ENCODE assay signal across 9 cellular contexts in the genomic region with DNA sequence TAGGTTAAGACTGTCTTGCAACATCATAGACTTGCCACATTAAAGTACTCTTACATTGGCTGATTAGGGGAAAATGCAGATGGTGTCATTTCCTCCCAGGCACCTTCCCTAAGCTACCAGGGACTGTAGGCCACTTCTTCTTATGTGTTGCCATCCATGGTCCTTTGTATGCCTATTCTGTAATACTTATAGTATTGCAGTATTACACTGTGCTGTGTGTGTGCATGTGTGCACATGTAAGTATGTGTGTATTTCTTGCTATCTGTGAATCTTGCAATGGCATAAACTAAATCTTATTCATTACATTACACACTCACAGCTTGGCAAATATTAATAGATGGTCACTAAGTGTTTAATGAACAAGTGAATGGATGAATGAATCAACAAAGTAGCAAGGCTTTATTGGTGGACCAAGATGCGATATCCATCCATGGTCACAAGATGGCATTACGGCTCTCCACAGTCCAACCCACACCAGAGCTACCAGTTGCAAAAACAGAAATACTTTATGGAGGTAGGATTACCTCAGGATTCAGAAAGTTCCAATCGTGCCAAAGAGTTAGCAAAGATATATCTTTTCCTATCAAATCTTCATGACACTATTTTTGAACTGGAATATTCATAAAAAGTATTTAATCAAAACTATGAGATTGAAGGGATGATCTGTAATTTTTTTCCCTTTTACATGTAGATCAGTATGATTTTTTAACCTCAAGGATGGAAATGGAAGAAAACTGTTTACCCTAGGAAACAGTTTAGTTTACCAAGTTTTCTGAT.
DNase-seq lines count a peak whose midpoint lies in the region; ATAC-seq and FAIRE-seq lines count a peak whose summit lies in the region.
"Had no signal": no experiment of that assay in that cellular context is flagged by ENCODE, and none has a peak within 500 bp of the region (broad histone marks: within the 10 kb centered on the region; RNA-seq: fewer than 3 reads in every experiment).

No MANE protein-coding gene starts in this region.

- H3K9me3 ChIP-seq in CD4-positive, CD25-positive, alpha-beta regulatory T cell (ENCODE audit: control insufficient read depth in 2 of 2, low read length in 2 of 2), result no peaks in the 10 kb centered on the region
- H3K9me3 ChIP-seq: SJSA1 had no signal

- peak in 2 of 3 donors; percentile 19 to 54 for DNase-seq in CD4-positive, CD25-positive, alpha-beta regulatory T cell
- DNase-seq in GM18507 (ENCODE audit: extremely low spot score, insufficient read length, low read depth) (no peak), NCI-H748 treated with DMSO at 0.1 percent for 48 hours (lab: John Stamatoyannopoulos, UW) (peak; percentile 4), amniotic epithelial cell (ENCODE audit: low read depth) (peak; percentile 44), inferior parietal cortex (ENCODE audit: extremely low spot score) (peak; percentile 57)
- DNase-seq in stimulated activated naive CD8-positive, alpha-beta T cell treated with anti-CD3 and anti-CD28 coated beads, Interleukin-15, amount 100 ng/mL, for 72 hours, result peak in 1 of 2 donors; percentile 10

- no peak overlapping the region for H3K4me3 ChIP-seq in CD4-positive, CD25-positive, alpha-beta regulatory T cell (ENCODE audit: low read depth, low read length)
- H3K4me3 ChIP-seq: SJSA1 had no signal

- peaks cover 0 to 14% (median 7%) of the 10 kb centered on the region in 4 donors for H3K4me1 Mint-ChIP-seq in CD4-positive, CD25-positive, alpha-beta regulatory T cell
- no peaks in the 10 kb centered on the region for H3K4me1 Mint-ChIP-seq in stimulated activated naive CD8-positive, alpha-beta T cell treated with anti-CD3 and anti-CD28 coated beads, Interleukin-15, amount 100 ng/mL, for 72 hours

- H3K36me3 ChIP-seq in CD4-positive, CD25-positive, alpha-beta regulatory T cell (ENCODE audit: control insufficient read depth, insufficient read depth, low read length), result peaks cover 12% of the 10 kb centered on the region
- H3K36me3 ChIP-seq: SJSA1 had no signal

- peak; percentile 39 for FAIRE-seq in GM18507 (lab: Jason Lieb, UNC)

- no peaks in the 10 kb centered on the region for H3K4me1 ChIP-seq in CD4-positive, CD25-positive, alpha-beta regulatory T cell (ENCODE audit: control insufficient read depth, insufficient read depth, low read length, poor library complexity, severe bottlenecking)
- H3K4me1 ChIP-seq: SJSA1 had no signal

- H3K27me3 ChIP-seq in CD4-positive, CD25-positive, alpha-beta regulatory T cell (ENCODE audit: control insufficient read depth, insufficient read depth, low read length), result no peaks in the 10 kb centered on the region
- H3K27me3 ChIP-seq: SJSA1 had no signal

- no peak overlapping the region for H3K27ac Mint-ChIP-seq in CD4-positive, CD25-positive, alpha-beta regulatory T cell
- H3K27ac Mint-ChIP-seq in stimulated activated naive CD8-positive, alpha-beta T cell treated with anti-CD3 and anti-CD28 coated beads, Interleukin-15, amount 100 ng/mL, for 72 hours, result no peak overlapping the region

- no peaks in the 10 kb centered on the region for H3K9me3 Mint-ChIP-seq in CD4-positive, CD25-positive, alpha-beta regulatory T cell
- no peaks in the 10 kb centered on the region for H3K9me3 Mint-ChIP-seq in stimulated activated naive CD8-positive, alpha-beta T cell treated with anti-CD3 and anti-CD28 coated beads, Interleukin-15, amount 100 ng/mL, for 72 hours

- no peak overlapping the region for H3K4me3 Mint-ChIP-seq in CD4-positive, CD25-positive, alpha-beta regulatory T cell
- no peak overlapping the region for H3K4me3 Mint-ChIP-seq in stimulated activated naive CD8-positive, alpha-beta T cell treated with anti-CD3 and anti-CD28 coated beads, Interleukin-15, amount 100 ng/mL, for 72 hours

- H3K36me3 Mint-ChIP-seq in CD4-positive, CD25-positive, alpha-beta regulatory T cell, result peaks cover 19% of the 10 kb centered on the region

- H3K27me3 Mint-ChIP-seq in CD4-positive, CD25-positive, alpha-beta regulatory T cell, result no peaks in the 10 kb centered on the region
- H3K27me3 Mint-ChIP-seq in stimulated activated naive CD8-positive, alpha-beta T cell treated with anti-CD3 and anti-CD28 coated beads, Interleukin-15, amount 100 ng/mL, for 72 hours, result no peaks in the 10 kb centered on the region

- no peak overlapping the region for H3K27ac ChIP-seq in CD4-positive, CD25-positive, alpha-beta regulatory T cell (ENCODE audit: insufficient read depth, low read length, poor library complexity, severe bottlenecking)
- H3K27ac ChIP-seq: SJSA1 had no signal

- peak in 1 of 2 donors; percentile 48 for ATAC-seq in CD4-positive, CD25-positive, alpha-beta regulatory T cell (ENCODE audit: low read depth in 2 of 2)
- ATAC-seq in HG03095 (IDR thresholded peaks at IDR 0.05; ENCODE audit: unreplicated experiment), result peak; percentile 61
- peak; percentile 74 for ATAC-seq in stimulated activated naive CD8-positive, alpha-beta T cell treated with anti-CD3 and anti-CD28 coated beads, Interleukin-15, amount 100 ng/mL, for 72 hours
- no peak for ATAC-seq in GM18520 (IDR thresholded peaks at IDR 0.05; ENCODE audit: unreplicated experiment)
